ENCODE assay signal across 12 cellular contexts in the genomic region with DNA sequence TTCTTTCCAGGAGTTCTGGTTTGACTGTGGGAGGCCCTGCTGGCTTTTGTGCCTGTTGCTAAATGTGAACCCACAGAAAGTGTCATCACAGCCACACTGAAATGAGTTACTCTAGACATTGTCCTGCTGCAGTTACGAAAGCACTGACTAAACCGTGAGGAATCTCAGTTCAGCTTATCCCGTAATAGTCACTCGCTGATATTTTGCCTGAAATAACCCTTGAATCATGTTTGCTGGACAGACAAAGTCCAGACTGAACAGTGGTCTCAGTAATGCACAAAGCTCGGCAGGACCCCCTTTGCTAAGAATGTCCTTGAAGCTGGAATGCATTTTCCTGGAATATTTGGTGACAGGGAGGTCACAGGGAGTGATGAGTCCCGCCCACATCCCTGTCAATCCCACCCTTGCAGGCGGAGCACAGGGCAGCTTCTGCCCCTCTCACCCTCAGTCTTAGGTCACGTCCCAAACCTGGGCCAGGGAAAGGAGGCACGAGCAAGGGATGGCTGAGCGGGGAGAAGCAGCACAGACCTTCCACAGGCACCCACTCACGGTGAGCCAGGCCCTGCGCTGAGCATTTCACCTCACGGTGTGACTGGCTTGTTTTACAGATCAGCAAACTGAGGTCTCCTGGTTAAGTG. TPM values are rescaled to one million over a fixed set of nuclear protein-coding genes. Genes with fewer than 3 reads are reported as not detected.
DNase-seq lines count a peak whose midpoint lies in the region; ATAC-seq and TF ChIP-seq lines count a peak whose summit lies in the region.
"Had no signal": no experiment of that assay in that cellular context is flagged by ENCODE, and none has a peak within 500 bp of the region (broad histone marks: within the 10 kb centered on the region; RNA-seq: fewer than 3 reads in every experiment).

No MANE protein-coding gene starts in this region.

- H3K36me3 ChIP-seq in RWPE2 (ENCODE audit: low read depth) (peaks cover 21% of the 10 kb centered on the region), trophoblast cell (ENCODE audit: control insufficient read depth in 1 of 2, insufficient read depth in 2 of 2, low read length in 2 of 2) (peaks cover 25 to 29% of the 10 kb centered on the region in 2 experiments)

- DNase-seq in Daoy (ENCODE audit: low read depth), result peak; percentile 83
- DNase-seq in RWPE2 (ENCODE audit: low spot score), result peak; percentile 34
- peak; percentile 88 for DNase-seq in fibroblast of gingiva (ENCODE audit: low read depth)
- DNase-seq in trophoblast cell, result peak; percentile 39 to 46
- DNase-seq in lower leg skin (ENCODE audit: low spot score in 2 of 2), result no peak
- DNase-seq in DMS79 (lab: John Stamatoyannopoulos, UW), result no peak
- DNase-seq in mesothelial cell of epicardium (ENCODE audit: low spot score in 2 of 2, unreplicated experiment in 2 of 2), result no peak
- no peak for DNase-seq in HUDEP-2 (lab: John Stamatoyannopoulos, UW; ENCODE audit: unreplicated experiment in 76 of 76)
- DNase-seq: activated effector memory CD4-positive, alpha-beta T cell treated with Interleukin-2 at 50 U/mL for 16 hours had no signal

- H2AK5ac ChIP-seq in trophoblast cell (ENCODE audit: low read length), result no peak overlapping the region

- H3K4me3 Mint-ChIP-seq in mesothelial cell of epicardium, result no peak overlapping the region
- H3K4me3 Mint-ChIP-seq: IgD-negative memory B cell had no signal

- intact Hi-C loops in lower leg skin (cut with DNase I; ENCODE audit: low total_unique reads), result no loop called here

- no peaks in the 10 kb centered on the region for H3K79me2 ChIP-seq in trophoblast cell (ENCODE audit: control insufficient read depth, insufficient read depth, low read length, poor library complexity)

- H3K18ac ChIP-seq in trophoblast cell (ENCODE audit: low read length), result no peak overlapping the region

- H4K8ac ChIP-seq in trophoblast cell (ENCODE audit: low read depth, low read length), result no peak overlapping the region

- no peak overlapping the region for H3K4me3 ChIP-seq in RWPE2 (ENCODE audit: severe bottlenecking)
- no peak overlapping the region for H3K4me3 ChIP-seq in trophoblast cell (ENCODE audit: low read depth, low read length)
- no peak overlapping the region for H3K4me3 ChIP-seq in lower leg skin (ENCODE audit: low read depth, poor library complexity, severe bottlenecking)
- H3K4me3 ChIP-seq: upper lobe of left lung had no signal

- H3K4me1 ChIP-seq in RWPE2 (ENCODE audit: insufficient read depth, poor library complexity, severe bottlenecking) (peaks cover 28% of the 10 kb centered on the region), trophoblast cell (ENCODE audit: control insufficient read depth in 1 of 2, insufficient read depth in 2 of 2, low read length in 2 of 2) (peaks cover 5 to 7% of the 10 kb centered on the region in 2 experiments)

- no peak overlapping the region for H3K14ac ChIP-seq in trophoblast cell (ENCODE audit: low read length)

- H3K9me3 ChIP-seq in RWPE2 (ENCODE audit: severe bottlenecking), result no peaks in the 10 kb centered on the region
- no peaks in the 10 kb centered on the region for H3K9me3 ChIP-seq in trophoblast cell (ENCODE audit: insufficient read depth, low read depth, low read length)
- H3K9me3 ChIP-seq: upper lobe of left lung had no signal

- H3K4ac ChIP-seq in trophoblast cell (ENCODE audit: low read depth, low read length), result no peak overlapping the region

- no peak for TF ChIP-seq POLR2A in lower leg skin (IDR thresholded peaks at IDR 0.05)

- H3K27ac Mint-ChIP-seq in mesothelial cell of epicardium, result no peak overlapping the region

- peak; percentile 79 for ATAC-seq in RWPE2 (ENCODE audit: low read depth)

- no peak for TF ChIP-seq CTCF in RWPE2 (IDR thresholded peaks at IDR 0.05; ENCODE audit: poor library complexity, severe bottlenecking)
- no peak for TF ChIP-seq CTCF in lower leg skin (IDR thresholded peaks at IDR 0.05)
- TF ChIP-seq CTCF in mesothelial cell of epicardium (IDR thresholded peaks at IDR 0.05; ENCODE audit: unreplicated experiment), result no peak

- H3K27ac ChIP-seq in RWPE2 (ENCODE audit: poor library complexity, severe bottlenecking), result peak overlapping the region; percentile 70
- peak overlapping the region; percentile 13 for H3K27ac ChIP-seq in trophoblast cell (ENCODE audit: low read depth, low read length)
- H3K27ac ChIP-seq: VCaP had no signal

- no peak overlapping the region for H2BK12ac ChIP-seq in trophoblast cell (ENCODE audit: low read length)

- H3K27me3 ChIP-seq in RWPE2 (ENCODE audit: insufficient read depth, poor library complexity, severe bottlenecking) (no peaks in the 10 kb centered on the region), trophoblast cell (ENCODE audit: insufficient read depth, low read length) (no peaks in the 10 kb centered on the region)
- H3K27me3 ChIP-seq: upper lobe of left lung had no signal

- no peaks in the 10 kb centered on the region for H3K79me1 ChIP-seq in trophoblast cell (ENCODE audit: low read length)

- no peak overlapping the region for H3K23ac ChIP-seq in trophoblast cell (ENCODE audit: low read length)

- H3K9me3 Mint-ChIP-seq in mesothelial cell of epicardium, result no peaks in the 10 kb centered on the region
- H3K9me3 Mint-ChIP-seq: IgD-negative memory B cell had no signal

- H4K12ac ChIP-seq in trophoblast cell (ENCODE audit: low read depth, low read length), result no peak overlapping the region

- H3K4me2 ChIP-seq in trophoblast cell (ENCODE audit: low read length), result no peak overlapping the region

- no peak overlapping the region for H2BK120ac ChIP-seq in trophoblast cell (ENCODE audit: insufficient read depth, low read length, poor library complexity)

- WGBS in trophoblast cell (ENCODE audit: extremely low coverage, insufficient coverage, insufficient read length), result no CpG with 5 or more reads among the region's 13 CpGs
- WGBS in lower leg skin, 2 donors, result 90 to 92% methylated on average over 13 of the region's 13 CpGs

- H4K91ac ChIP-seq in trophoblast cell (ENCODE audit: low read depth, low read length), result no peak overlapping the region

- no peak overlapping the region for H2BK5ac ChIP-seq in trophoblast cell (ENCODE audit: low read depth, low read length, poor library complexity)

- H2AFZ ChIP-seq in trophoblast cell (ENCODE audit: insufficient read depth, low read length, poor library complexity), result no peak overlapping the region

- peaks cover 18% of the 10 kb centered on the region for H3K36me3 Mint-ChIP-seq in mesothelial cell of epicardium

- no peaks in the 10 kb centered on the region for H3K4me1 Mint-ChIP-seq in mesothelial cell of epicardium

- H3K27me3 Mint-ChIP-seq in mesothelial cell of epicardium (ENCODE audit: low read depth), result no peaks in the 10 kb centered on the region
- H3K27me3 Mint-ChIP-seq: IgD-negative memory B cell had no signal

- no peak overlapping the region for H3K9ac ChIP-seq in trophoblast cell (ENCODE audit: low read length)

RNA-seq across cellular contexts. Expression of a gene that starts 53.4 kb away (rescaled TPM):
- 62.3 and 70.8 TPM in 2 replicates for total RNA-seq in Daoy (2014; rRNA removed; shearing (Covaris generic))
- 45.0 and 46.2 TPM in 2 replicates for polyA plus RNA-seq in trophoblast cell (2013)
- total RNA-seq in lower leg skin (10 to 100 TPM; 29.1 to 55.5 (median 44.1) TPM), mesothelial cell of epicardium (16.6 to 18.7 TPM (median 17.6 TPM) in 3 replicates)

Comparison
In these comparisons a context has a peak if more than half of its experiments do, and no peak if none do; other contexts are left out.
1. DNase-seq: peak in Daoy (single experiment), RWPE2 (single experiment), fibroblast of gingiva (single experiment) and trophoblast cell (2 of 2); none in lower leg skin (0 of 2), DMS79 (single experiment), mesothelial cell of epicardium (0 of 2) and HUDEP-2 (0 of 76).